ENCODE assay signal across 24 cellular contexts in genomic region chr10:110258542-110258941, GRCh38.
"Had no signal": no experiment of that assay in that cellular context is flagged by ENCODE, and none has a peak within 500 bp of the region (broad histone marks: within the 10 kb centered on the region; RNA-seq: fewer than 3 reads in every experiment).

No MANE protein-coding gene starts in this region.

- H3K79me2 ChIP-seq: hepatocyte had no signal

- H2AFZ ChIP-seq: hepatocyte had no signal

- H3K27ac Mint-ChIP-seq: immature natural killer cell, mesothelial cell of epicardium had no signal

- H3K36me3 ChIP-seq: lower lobe of right lung had no signal

- H3K27me3 Mint-ChIP-seq: naive B cell had no signal

- H3K9me3 ChIP-seq: gastroesophageal sphincter, lower lobe of right lung, mucosa of descending colon had no signal

- FAIRE-seq: endothelial cell of umbilical vein had no signal

- H3K4me1 Mint-ChIP-seq: mesothelial cell of epicardium had no signal

- H3K4me3 ChIP-seq: coronary artery, dorsolateral prefrontal cortex, gastroesophageal sphincter, heart left ventricle, hepatocyte, lower lobe of right lung, mucosa of descending colon had no signal

- ATAC-seq: esophagus mucosa, foreskin keratinocyte, gastroesophageal sphincter, heart left ventricle, left colon, left lobe of liver, left ventricle myocardium superior, lower lobe of right lung, mucosa of descending colon had no signal

- H3K4me2 ChIP-seq: hepatocyte had no signal

- DNase-seq: dermis blood vessel endothelial cell; dorsolateral prefrontal cortex; effector CD4-positive, alpha-beta T cell; effector memory CD4-positive, alpha-beta T cell; foreskin keratinocyte; heart left ventricle; hypothalamus; immature natural killer cell; islet precursor cell; kidney; kidney glomerular epithelial cell; left colon; left ventricle myocardium superior; lower lobe of right lung; mesenchymal stem cell; mucosa of descending colon; naive B cell had no signal

- H3K27ac ChIP-seq: coronary artery, foreskin keratinocyte, hepatocyte, lower lobe of right lung had no signal

- H3K4me1 ChIP-seq: foreskin keratinocyte, lower lobe of right lung had no signal

- H3K4me3 Mint-ChIP-seq: immature natural killer cell, mesothelial cell of epicardium, naive B cell had no signal

- H3K27me3 ChIP-seq: dorsolateral prefrontal cortex, foreskin keratinocyte, gastroesophageal sphincter, heart left ventricle, hepatocyte had no signal
